In the genomic region with DNA sequence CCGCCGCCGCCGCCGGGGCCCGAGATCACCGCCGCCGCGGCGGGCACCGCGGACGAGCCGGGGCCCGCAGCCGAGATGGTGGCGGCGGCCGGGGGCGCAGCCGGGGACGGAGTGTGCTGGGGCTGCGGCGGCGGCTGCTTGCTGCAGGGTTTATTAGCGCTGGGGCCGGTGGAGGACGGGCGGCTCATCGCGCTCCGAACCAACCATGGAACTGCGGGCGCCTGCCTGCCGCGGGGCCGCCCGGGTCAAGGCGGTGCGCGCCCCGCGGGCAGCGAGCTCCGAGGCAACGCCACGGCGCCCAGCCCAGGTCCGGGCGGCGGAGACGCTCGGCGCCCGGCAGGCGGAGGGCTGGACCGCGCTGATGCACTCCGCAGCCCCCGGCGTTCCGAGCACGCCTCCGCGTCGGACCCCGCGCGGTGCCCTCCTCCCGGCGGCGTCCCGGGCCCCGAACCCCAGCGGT, we compare ENCODE assay signal across 8 cellular contexts. TPM values are rescaled to one million over a fixed set of nuclear protein-coding genes. Genes with fewer than 3 reads are reported as not detected.
DNase-seq lines count a peak whose midpoint lies in the region; ATAC-seq and TF ChIP-seq lines count a peak whose summit lies in the region.

No MANE protein-coding gene starts in this region.

- CTCF ChIA-PET in activated CD4-positive, alpha-beta memory T cell treated with anti-CD3 and anti-CD28 coated beads, Interleukin-2, amount 10 ng/mL, durations not matched to agents 7 days and 5 days (lab: Charles Lee), result interaction anchor here (0.9 to 5.1 kb wide), 13 partner anchors 8 to 354 kb away, joined by 3 to 29 read pairs (median 4); partner anchors contain the start of genes ERICH6 and SELENOT

- POLR2A ChIA-PET in activated CD4-positive, alpha-beta memory T cell treated with anti-CD3 and anti-CD28 coated beads, Interleukin-2, amount 10 ng/mL, durations not matched to agents 7 days and 5 days (lab: Charles Lee), result interaction anchor here (0.8 to 8.3 kb wide), 43 partner anchors 8 to 1506 kb away, joined by 3 to 156 read pairs (median 9); partner anchors contain the start of genes EIF2A, ERICH6, GPR171 and MBNL1

- peak overlapping the region; percentile 99 for H3K27ac ChIP-seq in tibial artery

- intact Hi-C loops in tibial artery (cut with DNase I; ENCODE audit: low total_unique reads), result loop anchor here (5.0 to 10.0 kb wide), 3 partner anchors 160 to 358 kb away; partner anchors contain the start of genes EIF2A, SELENOT, SERP1 and TSC22D2

- no peaks in the 10 kb centered on the region for H3K9me3 ChIP-seq in tibial artery

- H3K9me3 Mint-ChIP-seq in activated CD4-positive, alpha-beta memory T cell treated with anti-CD3 and anti-CD28 coated beads, Interleukin-2, amount 10 ng/mL, durations not matched to agents 7 days and 5 days, result no peaks in the 10 kb centered on the region
- H3K9me3 Mint-ChIP-seq in immature natural killer cell, result no peaks in the 10 kb centered on the region

- peak overlapping the region; percentile 77 to 90 for H3K4me3 ChIP-seq in tibial artery

- H3K36me3 Mint-ChIP-seq in activated CD4-positive, alpha-beta memory T cell treated with anti-CD3 and anti-CD28 coated beads, Interleukin-2, amount 10 ng/mL, durations not matched to agents 7 days and 5 days (ENCODE audit: low read depth), result peaks cover 35% of the 10 kb centered on the region
- H3K36me3 Mint-ChIP-seq in immature natural killer cell, result peaks cover 0 to 7% (median 6%) of the 10 kb centered on the region in 3 donors

- H3K4me1 ChIP-seq in tibial artery, result peaks cover 3 to 46% (median 26%) of the 10 kb centered on the region in 4 donors

- no peak for DNase-seq in activated CD4-positive, alpha-beta memory T cell treated with anti-CD3 and anti-CD28 coated beads, Interleukin-2, amount 10 ng/mL, durations not matched to agents 7 days and 5 days
- DNase-seq in immature natural killer cell, result no peak
- DNase-seq in tibial artery, result no peak
- no peak for DNase-seq in KG1 (lab: John Stamatoyannopoulos, UW)
- no peak for DNase-seq in NCI-H187 (lab: John Stamatoyannopoulos, UW)
- no peak for DNase-seq in middle frontal gyrus (ENCODE audit: extremely low spot score, low spot score)

- H3K27me3 Mint-ChIP-seq in activated CD4-positive, alpha-beta memory T cell treated with anti-CD3 and anti-CD28 coated beads, Interleukin-2, amount 10 ng/mL, durations not matched to agents 7 days and 5 days, result no peaks in the 10 kb centered on the region
- H3K27me3 Mint-ChIP-seq in immature natural killer cell (ENCODE audit: low read depth in 3 of 3), result peaks cover 10 to 15% (median 11%) of the 10 kb centered on the region in 3 donors

- H3K4me1 Mint-ChIP-seq in activated CD4-positive, alpha-beta memory T cell treated with anti-CD3 and anti-CD28 coated beads, Interleukin-2, amount 10 ng/mL, durations not matched to agents 7 days and 5 days, result peaks cover 51% of the 10 kb centered on the region
- peaks cover 49 to 60% of the 10 kb centered on the region in 2 donors for H3K4me1 Mint-ChIP-seq in immature natural killer cell

- ATAC-seq in GM18511 (IDR thresholded peaks at IDR 0.05; ENCODE audit: unreplicated experiment) (peak; percentile 5), HG02763 (IDR thresholded peaks at IDR 0.05; ENCODE audit: unreplicated experiment) (peak; percentile 2)

- no peak for TF ChIP-seq CTCF in tibial artery (IDR thresholded peaks at IDR 0.05)

- peak overlapping the region; percentile 97 for H3K4me3 Mint-ChIP-seq in activated CD4-positive, alpha-beta memory T cell treated with anti-CD3 and anti-CD28 coated beads, Interleukin-2, amount 10 ng/mL, durations not matched to agents 7 days and 5 days
- H3K4me3 Mint-ChIP-seq in immature natural killer cell, result peak overlapping the region in 3 of 5 donors; percentile 93 to 100 (median 97)

- no peaks in the 10 kb centered on the region for H3K36me3 ChIP-seq in tibial artery

- no peaks in the 10 kb centered on the region for H3K27me3 ChIP-seq in tibial artery

- H3K27ac Mint-ChIP-seq in activated CD4-positive, alpha-beta memory T cell treated with anti-CD3 and anti-CD28 coated beads, Interleukin-2, amount 10 ng/mL, durations not matched to agents 7 days and 5 days, result peak overlapping the region; percentile 100
- H3K27ac Mint-ChIP-seq in immature natural killer cell, result peak overlapping the region in 2 of 6 donors; percentile 90 to 98

RNA-seq across cellular contexts. Expression of gene SIAH2, which starts 0.3 kb away (rescaled TPM):
- total RNA-seq in activated CD4-positive, alpha-beta memory T cell treated with anti-CD3 and anti-CD28 coated beads, Interleukin-2, amount 10 ng/mL, durations not matched to agents 7 days and 5 days, result 10 to 100 TPM; 42.5 to 44.9 TPM
- polyA plus RNA-seq in immature natural killer cell, result 10 to 100 TPM; 22.7 to 29.1 (median 25.5) TPM

RNA-seq across cellular contexts. Expression of gene ERICH6, which starts 59.0 kb away (rescaled TPM):
- total RNA-seq in activated CD4-positive, alpha-beta memory T cell treated with anti-CD3 and anti-CD28 coated beads, Interleukin-2, amount 10 ng/mL, durations not matched to agents 7 days and 5 days, result under 1 TPM; 0.38 to 0.81 TPM
- polyA plus RNA-seq in immature natural killer cell, result under 1 TPM in 1 of 3 donors, not detected in 2; 0.94 TPM
